In genomic region chr7:73770002-73770859, GRCh38 we compare ENCODE assay signal across 8 cellular contexts. TPM values are rescaled to one million over a fixed set of nuclear protein-coding genes. Genes with fewer than 3 reads are reported as not detected.
DNase-seq lines count a peak whose midpoint lies in the region; ATAC-seq and TF ChIP-seq lines count a peak whose summit lies in the region.

TSS of gene CLDN3 (minus strand) at chr7:73770270. CDS start at chr7:73770049, 221 bp downstream.

- DNase-seq in Peyer's patch: peak in 2 of 3 donors; percentile 93 to 97
- DNase-seq in effector memory CD8-positive, alpha-beta T cell: no peak
- peak in 4 of 10 donors; percentile 5 to 28 (median 14) for DNase-seq in naive thymus-derived CD8-positive, alpha-beta T cell

- TF ChIP-seq CTCF in Peyer's patch (IDR thresholded peaks at IDR 0.05): no peak

- H3K36me3 ChIP-seq in ACC112 (ENCODE audit: insufficient read depth, low read length) (no peaks in the 10 kb centered on the region), HUES48 (ENCODE audit: control insufficient read depth, insufficient read depth, low read length) (no peaks in the 10 kb centered on the region), Peyer's patch (peaks cover 0 to 9% (median 0%) of the 10 kb centered on the region in 3 donors)

- H3K4me1 ChIP-seq in ACC112 (ENCODE audit: control insufficient read depth, insufficient read depth, low read length, unreplicated experiment) (peaks cover 12% of the 10 kb centered on the region), HUES48 (ENCODE audit: control insufficient read depth, insufficient read depth, low read length) (peaks cover 3% of the 10 kb centered on the region; the same call in 1 of the 2 replicates), Peyer's patch (peaks cover 0 to 16% (median 0%) of the 10 kb centered on the region in 4 donors)

- no peak for ATAC-seq in effector memory CD8-positive, alpha-beta T cell (replicated peaks)
- peak; percentile 56 to 59 for ATAC-seq in naive thymus-derived CD8-positive, alpha-beta T cell
- ATAC-seq in HG03045 (IDR thresholded peaks at IDR 0.05; ENCODE audit: unreplicated experiment): no peak
- ATAC-seq in GM21529 (IDR thresholded peaks at IDR 0.05; ENCODE audit: unreplicated experiment): no peak
- ATAC-seq in HG03097 (IDR thresholded peaks at IDR 0.05; ENCODE audit: low FRiP score, unreplicated experiment): no peak

- peak within 1 kb of the TSS; percentile 64 for H3K9ac ChIP-seq in HUES48 (ENCODE audit: low read depth, low read length)

- H3K4me3 ChIP-seq in ACC112 (ENCODE audit: low read depth, low read length) (peak within 1 kb of the TSS; percentile 17; the same call in 1 of the 2 replicates), HUES48 (ENCODE audit: low read depth, low read length) (peak within 1 kb of the TSS; percentile 92), Peyer's patch (peak within 1 kb of the TSS; percentile 27 to 64 (median 54))

- peaks cover 0 to 4% of the 10 kb centered on the region in 2 donors for H3K4me1 Mint-ChIP-seq in effector memory CD8-positive, alpha-beta T cell (ENCODE audit: low read depth in 2 of 2)
- peaks cover 0 to 6% (median 3%) of the 10 kb centered on the region in 4 donors for H3K4me1 Mint-ChIP-seq in naive thymus-derived CD8-positive, alpha-beta T cell

- no peak within 1 kb of the TSS for H2AFZ ChIP-seq in ACC112 (ENCODE audit: low read length, unreplicated experiment)

- H3K36me3 Mint-ChIP-seq in effector memory CD8-positive, alpha-beta T cell (ENCODE audit: insufficient read depth): peaks cover 3% of the 10 kb centered on the region
- peaks cover 0 to 5% (median 0%) of the 10 kb centered on the region in 3 donors for H3K36me3 Mint-ChIP-seq in naive thymus-derived CD8-positive, alpha-beta T cell

- H3K27me3 Mint-ChIP-seq in effector memory CD8-positive, alpha-beta T cell: peaks cover 39 to 86% of the 10 kb centered on the region in 2 donors
- H3K27me3 Mint-ChIP-seq in naive thymus-derived CD8-positive, alpha-beta T cell: peaks cover 21 to 51% (median 35%) of the 10 kb centered on the region in 5 donors

- no peaks in the 10 kb centered on the region for H3K79me2 ChIP-seq in ACC112 (ENCODE audit: control insufficient read depth, insufficient read depth, low read length, unreplicated experiment)

- no peak within 1 kb of the TSS for H3K27ac Mint-ChIP-seq in effector memory CD8-positive, alpha-beta T cell
- peak within 1 kb of the TSS in 2 of 10 donors; percentile 20 to 43 for H3K27ac Mint-ChIP-seq in naive thymus-derived CD8-positive, alpha-beta T cell

- peak; percentile 99 for TF ChIP-seq POLR2A in Peyer's patch (IDR thresholded peaks at IDR 0.05)

- H3K27ac ChIP-seq in ACC112 (ENCODE audit: low read depth, low read length): no peak within 1 kb of the TSS
- H3K27ac ChIP-seq in HUES48 (ENCODE audit: low read depth, low read length): peak within 1 kb of the TSS; percentile 71
- H3K27ac ChIP-seq in Peyer's patch: peak within 1 kb of the TSS in 3 of 4 donors; percentile 82 to 99 (median 94)

- H3K27me3 ChIP-seq in ACC112 (ENCODE audit: insufficient read depth, low read length): peaks cover 34% of the 10 kb centered on the region
- H3K27me3 ChIP-seq in HUES48 (ENCODE audit: control insufficient read depth, insufficient read depth, low read length): no peaks in the 10 kb centered on the region
- H3K27me3 ChIP-seq in Peyer's patch: peaks cover 0 to 8% of the 10 kb centered on the region in 2 donors

- H3K9me3 ChIP-seq in HUES48 (ENCODE audit: control insufficient read depth, insufficient read depth, low read length): no peaks in the 10 kb centered on the region
- no peaks in the 10 kb centered on the region for H3K9me3 ChIP-seq in Peyer's patch

- POLR2A ChIA-PET in naive thymus-derived CD8-positive, alpha-beta T cell (lab: Charles Lee): no interaction called here

- H3K4me3 Mint-ChIP-seq in effector memory CD8-positive, alpha-beta T cell: peak within 1 kb of the TSS; percentile 22 to 48
- peak within 1 kb of the TSS in 8 of 10 donors; percentile 16 to 71 (median 46) for H3K4me3 Mint-ChIP-seq in naive thymus-derived CD8-positive, alpha-beta T cell

- H3K9me3 Mint-ChIP-seq in effector memory CD8-positive, alpha-beta T cell: no peaks in the 10 kb centered on the region
- no peaks in the 10 kb centered on the region for H3K9me3 Mint-ChIP-seq in naive thymus-derived CD8-positive, alpha-beta T cell

RNA-seq across cellular contexts. Expression of gene CLDN3, which starts in this region (rescaled TPM):
- 100 to 1,000 TPM in 3 of 4 donors, 10 to 100 TPM in 1; 55.3 to 944 (median 831) TPM for total RNA-seq in Peyer's patch
- not detected for total RNA-seq in naive thymus-derived CD8-positive, alpha-beta T cell
- not detected for polyA plus RNA-seq in naive thymus-derived CD8-positive, alpha-beta T cell

Comparison
In these comparisons a context has a peak if more than half of its experiments do, and no peak if none do; other contexts are left out.
1. RNA of gene CLDN3 (total RNA-seq): 55.3 to 944 TPM in Peyer's patch; not detected in naive thymus-derived CD8-positive, alpha-beta T cell; every median in the first group is over 10 times any median in the second.
2. Peak in ATAC-seq in naive thymus-derived CD8-positive, alpha-beta T cell; RNA of the gene not detected or under 1 TPM.
3. H3K4me3 ChIP-seq: peak in every context shown above with its lines; median percentile 92 in HUES48; 54 in Peyer's patch; 17 in ACC112.
4. DNase-seq: peak in Peyer's patch (2 of 3); none in effector memory CD8-positive, alpha-beta T cell (0 of 3).